ENCODE assay signal across 19 cellular contexts in genomic region chr21:44990921-44991320, GRCh38.
"Had no signal": no experiment of that assay in that cellular context is flagged by ENCODE, and none has a peak within 500 bp of the region (broad histone marks: within the 10 kb centered on the region; RNA-seq: fewer than 3 reads in every experiment).

No MANE protein-coding gene starts in this region.

- H3K27ac Mint-ChIP-seq: activated B cell treated with CpG ODN at 0.5 μM for 24 hours; activated CD4-positive, alpha-beta T cell treated with anti-CD3 and anti-CD28 coated beads for 36 hours; activated naive CD4-positive, alpha-beta T cell treated with anti-CD3 and anti-CD28 coated beads, Interleukin-2, amount 10 ng/mL, durations not matched to agents 7 days and 5 days; endodermal cell; memory B cell; nephron had no signal

- H3K9me3 Mint-ChIP-seq: activated B cell treated with CpG ODN at 0.5 μM for 24 hours; activated naive CD4-positive, alpha-beta T cell treated with anti-CD3 and anti-CD28 coated beads, Interleukin-2, amount 10 ng/mL, durations not matched to agents 7 days and 5 days; activated T-cell treated with anti-CD3 and anti-CD28 coated beads, Interleukin-2, amount 50 U/mL, for 4 hours; endodermal cell; memory B cell; nephron had no signal

- H3K4me3 Mint-ChIP-seq: activated B cell treated with CpG ODN at 0.5 μM for 24 hours; activated CD4-positive, alpha-beta T cell treated with anti-CD3 and anti-CD28 coated beads for 36 hours; activated naive CD4-positive, alpha-beta T cell treated with anti-CD3 and anti-CD28 coated beads, Interleukin-2, amount 10 ng/mL, durations not matched to agents 7 days and 5 days; activated T-cell treated with anti-CD3 and anti-CD28 coated beads, Interleukin-2, amount 50 U/mL, for 4 hours; endodermal cell; memory B cell; nephron had no signal

- ATAC-seq: activated CD4-positive, alpha-beta T cell treated with anti-CD3 and anti-CD28 coated beads for 36 hours; activated T-cell treated with anti-CD3 and anti-CD28 coated beads, Interleukin-2, amount 50 U/mL, for 4 hours; pancreas; stimulated activated naive CD8-positive, alpha-beta T cell treated with anti-CD3 and anti-CD28 coated beads, Interleukin-15, Interleukin-2, amounts not matched to agents 100 U/mL and 50 U/mL, for 24 hours had no signal

- H3K4me1 ChIP-seq: pancreas had no signal

- H3K27ac ChIP-seq: left lung, pancreas, tibial nerve had no signal

- H3K4me3 ChIP-seq: left lung, pancreas, tibial nerve, uterus had no signal

- H3K36me3 ChIP-seq: left lung, pancreas, tibial nerve, uterus had no signal

- DNase-seq: activated B cell treated with CpG ODN at 0.5 μM for 24 hours; activated CD4-positive, alpha-beta T cell treated with anti-CD3 and anti-CD28 coated beads for 36 hours; activated CD4-positive, alpha-beta T cell treated with anti-CD3 and anti-CD28 coated beads, Interleukin-2, amount 50 U/mL, for 4 hours; activated CD8-positive, alpha-beta memory T cell treated with anti-CD3 and anti-CD28 coated beads for 24 hours; activated CD8-positive, alpha-beta memory T cell treated with anti-CD3 and anti-CD28 coated beads, Interleukin-2, amount 50 U/mL, for 4 hours; activated naive CD4-positive, alpha-beta T cell treated with anti-CD3 and anti-CD28 coated beads, Interleukin-2, amount 10 ng/mL, durations not matched to agents 7 days and 5 days; activated T-cell treated with anti-CD3 and anti-CD28 coated beads, Interleukin-2, amount 50 U/mL, for 4 hours; amygdala; cortex of kidney; endodermal cell; stimulated activated CD4-positive, alpha-beta T cell treated with anti-CD3 and anti-CD28 coated beads, Interleukin-4, amount 100 ng/mL, for 1 hour; stimulated activated naive CD8-positive, alpha-beta T cell treated with anti-CD3 and anti-CD28 coated beads, Interleukin-15, Interleukin-2, amounts not matched to agents 100 U/mL and 50 U/mL, for 24 hours; T1000; uterus had no signal

- H3K27me3 ChIP-seq: left lung, pancreas, tibial nerve, uterus had no signal

- H3K4me1 Mint-ChIP-seq: activated CD4-positive, alpha-beta T cell treated with anti-CD3 and anti-CD28 coated beads for 36 hours; activated naive CD4-positive, alpha-beta T cell treated with anti-CD3 and anti-CD28 coated beads, Interleukin-2, amount 10 ng/mL, durations not matched to agents 7 days and 5 days; endodermal cell had no signal

- H3K27me3 Mint-ChIP-seq: activated CD4-positive, alpha-beta T cell treated with anti-CD3 and anti-CD28 coated beads for 36 hours had no signal

- H3K36me3 Mint-ChIP-seq: activated naive CD4-positive, alpha-beta T cell treated with anti-CD3 and anti-CD28 coated beads, Interleukin-2, amount 10 ng/mL, durations not matched to agents 7 days and 5 days; memory B cell had no signal

- H3K9me3 ChIP-seq: left lung, pancreas, tibial nerve, uterus had no signal
